Comparison of ENCODE assay signal across 18 cellular contexts in genomic region chr12:124278389-124279101, GRCh38. TPM values are rescaled to one million over a fixed set of nuclear protein-coding genes. Genes with fewer than 3 reads are reported as not detected.
A peak's percentile ranks its signal among the peaks of the same experiment; 100 is the strongest.
DNase-seq lines count a peak whose midpoint lies in the region; ATAC-seq, FAIRE-seq and TF ChIP-seq lines count a peak whose summit lies in the region.
"Had no signal": no experiment of that assay in that cellular context is flagged by ENCODE, and none has a peak within 500 bp of the region (broad histone marks: within the 10 kb centered on the region; RNA-seq: fewer than 3 reads in every experiment).

No MANE protein-coding gene starts in this region.

- H3K27me3 Mint-ChIP-seq in mesothelial cell of epicardium (ENCODE audit: low read depth): no peaks in the 10 kb centered on the region

- H3K9me3 Mint-ChIP-seq in mesothelial cell of epicardium: peaks cover 7% of the 10 kb centered on the region
- H3K9me3 Mint-ChIP-seq: CD8-positive, alpha-beta T cell; natural killer cell had no signal

- ATAC-seq in GM21381 (IDR thresholded peaks at IDR 0.05; ENCODE audit: unreplicated experiment) (no peak), HG03460 (IDR thresholded peaks at IDR 0.05; ENCODE audit: unreplicated experiment) (no peak)
- ATAC-seq: CD8-positive, alpha-beta T cell; natural killer cell had no signal

- H3K4me1 Mint-ChIP-seq in mesothelial cell of epicardium: peaks cover 23% of the 10 kb centered on the region
- H3K4me1 Mint-ChIP-seq: natural killer cell had no signal

- no peak overlapping the region for H3K4me3 Mint-ChIP-seq in mesothelial cell of epicardium
- H3K4me3 Mint-ChIP-seq: CD8-positive, alpha-beta T cell; natural killer cell had no signal

- FAIRE-seq in urothelium cell line (lab: Jason Lieb, UNC): no peak
- FAIRE-seq: endothelial cell of umbilical vein had no signal

- no peaks in the 10 kb centered on the region for H3K36me3 Mint-ChIP-seq in mesothelial cell of epicardium
- H3K36me3 Mint-ChIP-seq: CD8-positive, alpha-beta T cell; natural killer cell had no signal

- DNase-seq in NCI-H1092 treated with DMSO at 0.1 percent for 48 hours (lab: John Stamatoyannopoulos, UW) (peak; percentile 6), NCI-H1092 (lab: John Stamatoyannopoulos, UW) (no peak), astrocyte of the spinal cord (ENCODE audit: low read depth, low spot score) (peak; percentile 29), mesothelial cell of epicardium (ENCODE audit: low spot score in 2 of 2, unreplicated experiment in 2 of 2) (no peak), urothelium cell line (ENCODE audit: low spot score) (peak; percentile 27), GM03348 (ENCODE audit: low spot score) (no peak)
- DNase-seq: 8988T; activated naive CD4-positive, alpha-beta T cell; CD8-positive, alpha-beta T cell; left ventricle myocardium inferior; MG63; natural killer cell; NCI-H446 treated with DMSO at 0.1 percent for 48 hours had no signal

- peak overlapping the region; percentile 71 for H3K27ac Mint-ChIP-seq in mesothelial cell of epicardium
- H3K27ac Mint-ChIP-seq: CD8-positive, alpha-beta T cell; natural killer cell had no signal

- in situ Hi-C loops in astrocyte of the spinal cord (cut with HindIII; ENCODE audit: low sequenced_read_pairs): no loop called here

- TF ChIP-seq CTCF in astrocyte of the spinal cord (IDR thresholded peaks at IDR 0.05; ENCODE audit: low read depth, low read length): no peak
- TF ChIP-seq CTCF in mesothelial cell of epicardium (IDR thresholded peaks at IDR 0.05; ENCODE audit: unreplicated experiment): no peak

- no peak overlapping the region for H3K4me3 ChIP-seq in astrocyte of the spinal cord (ENCODE audit: low read depth, low read length)
- H3K4me3 ChIP-seq: left ventricle myocardium inferior, MG63, skin epidermis had no signal

RNA-seq across cellular contexts. Expression of gene RFLNA, which starts 16.3 kb away (rescaled TPM):
- 36.9 to 41.0 TPM (median 37.9 TPM) in 3 replicates for total RNA-seq in mesothelial cell of epicardium
- total RNA-seq: cardiac septum; CD8-positive, alpha-beta T cell had no signal

Comparison
In these comparisons a context has a peak if more than half of its experiments do, and no peak if none do; other contexts are left out.
1. DNase-seq: peak in NCI-H1092 treated with DMSO at 0.1 percent for 48 hours (single experiment), astrocyte of the spinal cord (single experiment) and urothelium cell line (single experiment); none in NCI-H1092 (single experiment), mesothelial cell of epicardium (0 of 2) and GM03348 (single experiment).